In the genomic region with DNA sequence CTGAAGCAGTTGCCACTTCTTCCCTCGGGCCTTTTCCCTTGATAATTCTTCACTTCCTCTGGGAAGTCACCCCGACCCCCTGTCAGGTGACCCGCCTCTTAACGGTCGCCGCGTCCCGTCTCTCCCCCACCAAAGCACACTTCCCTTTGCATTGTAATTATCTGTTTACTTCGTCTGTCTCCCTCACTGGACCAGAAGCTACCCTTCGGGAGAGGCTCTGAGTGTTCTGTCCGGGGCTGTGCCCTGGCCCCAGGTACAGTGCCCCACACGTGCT, we compare ENCODE assay signal across 1 cellular context.
TF ChIP-seq lines count a peak whose summit lies in the region.

No MANE protein-coding gene starts in this region.

TF ChIP-seq in GM23338, 12 proteins besides CTCF, POLR2A, EP300 and RAD21 (continued from another document):
- TF ChIP-seq, protein P1, sequence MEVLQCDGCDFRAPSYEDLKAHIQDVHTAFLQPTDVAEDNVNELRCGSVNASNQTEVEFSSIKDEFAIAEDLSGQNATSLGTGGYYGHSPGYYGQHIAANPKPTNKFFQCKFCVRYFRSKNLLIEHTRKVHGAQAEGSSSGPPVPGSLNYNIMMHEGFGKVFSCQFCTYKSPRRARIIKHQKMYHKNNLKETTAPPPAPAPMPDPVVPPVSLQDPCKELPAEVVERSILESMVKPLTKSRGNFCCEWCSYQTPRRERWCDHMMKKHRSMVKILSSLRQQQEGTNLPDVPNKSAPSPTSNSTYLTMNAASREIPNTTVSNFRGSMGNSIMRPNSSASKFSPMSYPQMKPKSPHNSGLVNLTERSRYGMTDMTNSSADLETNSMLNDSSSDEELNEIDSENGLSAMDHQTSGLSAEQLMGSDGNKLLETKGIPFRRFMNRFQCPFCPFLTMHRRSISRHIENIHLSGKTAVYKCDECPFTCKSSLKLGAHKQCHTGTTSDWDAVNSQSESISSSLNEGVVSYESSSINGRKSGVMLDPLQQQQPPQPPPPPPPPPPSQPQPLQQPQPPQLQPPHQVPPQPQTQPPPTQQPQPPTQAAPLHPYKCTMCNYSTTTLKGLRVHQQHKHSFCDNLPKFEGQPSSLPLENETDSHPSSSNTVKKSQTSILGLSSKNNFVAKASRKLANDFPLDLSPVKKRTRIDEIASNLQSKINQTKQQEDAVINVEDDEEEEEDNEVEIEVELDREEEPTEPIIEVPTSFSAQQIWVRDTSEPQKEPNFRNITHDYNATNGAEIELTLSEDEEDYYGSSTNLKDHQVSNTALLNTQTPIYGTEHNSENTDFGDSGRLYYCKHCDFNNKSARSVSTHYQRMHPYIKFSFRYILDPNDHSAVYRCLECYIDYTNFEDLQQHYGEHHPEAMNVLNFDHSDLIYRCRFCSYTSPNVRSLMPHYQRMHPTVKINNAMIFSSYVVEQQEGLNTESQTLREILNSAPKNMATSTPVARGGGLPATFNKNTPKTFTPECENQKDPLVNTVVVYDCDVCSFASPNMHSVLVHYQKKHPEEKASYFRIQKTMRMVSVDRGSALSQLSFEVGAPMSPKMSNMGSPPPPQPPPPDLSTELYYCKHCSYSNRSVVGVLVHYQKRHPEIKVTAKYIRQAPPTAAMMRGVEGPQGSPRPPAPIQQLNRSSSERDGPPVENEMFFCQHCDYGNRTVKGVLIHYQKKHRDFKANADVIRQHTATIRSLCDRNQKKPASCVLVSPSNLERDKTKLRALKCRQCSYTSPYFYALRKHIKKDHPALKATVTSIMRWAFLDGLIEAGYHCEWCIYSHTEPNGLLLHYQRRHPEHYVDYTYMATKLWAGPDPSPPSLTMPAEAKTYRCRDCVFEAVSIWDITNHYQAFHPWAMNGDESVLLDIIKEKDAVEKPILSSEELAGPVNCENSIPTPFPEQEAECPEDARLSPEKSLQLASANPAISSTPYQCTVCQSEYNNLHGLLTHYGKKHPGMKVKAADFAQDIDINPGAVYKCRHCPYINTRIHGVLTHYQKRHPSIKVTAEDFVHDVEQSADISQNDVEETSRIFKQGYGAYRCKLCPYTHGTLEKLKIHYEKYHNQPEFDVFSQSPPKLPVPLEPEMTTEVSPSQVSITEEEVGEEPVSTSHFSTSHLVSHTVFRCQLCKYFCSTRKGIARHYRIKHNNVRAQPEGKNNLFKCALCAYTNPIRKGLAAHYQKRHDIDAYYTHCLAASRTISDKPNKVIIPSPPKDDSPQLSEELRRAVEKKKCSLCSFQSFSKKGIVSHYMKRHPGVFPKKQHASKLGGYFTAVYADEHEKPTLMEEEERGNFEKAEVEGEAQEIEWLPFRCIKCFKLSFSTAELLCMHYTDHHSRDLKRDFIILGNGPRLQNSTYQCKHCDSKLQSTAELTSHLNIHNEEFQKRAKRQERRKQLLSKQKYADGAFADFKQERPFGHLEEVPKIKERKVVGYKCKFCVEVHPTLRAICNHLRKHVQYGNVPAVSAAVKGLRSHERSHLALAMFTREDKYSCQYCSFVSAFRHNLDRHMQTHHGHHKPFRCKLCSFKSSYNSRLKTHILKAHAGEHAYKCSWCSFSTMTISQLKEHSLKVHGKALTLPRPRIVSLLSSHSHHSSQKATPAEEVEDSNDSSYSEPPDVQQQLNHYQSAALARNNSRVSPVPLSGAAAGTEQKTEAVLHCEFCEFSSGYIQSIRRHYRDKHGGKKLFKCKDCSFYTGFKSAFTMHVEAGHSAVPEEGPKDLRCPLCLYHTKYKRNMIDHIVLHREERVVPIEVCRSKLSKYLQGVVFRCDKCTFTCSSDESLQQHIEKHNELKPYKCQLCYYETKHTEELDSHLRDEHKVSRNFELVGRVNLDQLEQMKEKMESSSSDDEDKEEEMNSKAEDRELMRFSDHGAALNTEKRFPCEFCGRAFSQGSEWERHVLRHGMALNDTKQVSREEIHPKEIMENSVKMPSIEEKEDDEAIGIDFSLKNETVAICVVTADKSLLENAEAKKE (CRISPR knock-in tag; IDR thresholded peaks at IDR 0.05), result no peak
- TF ChIP-seq EZH2 (IDR thresholded peaks at IDR 0.05; ENCODE audit: low read depth, unreplicated experiment), result no peak
- TF ChIP-seq CREB1 (CRISPR knock-in tag; IDR thresholded peaks at IDR 0.05; ENCODE audit: low read depth), result no peak
- no peak for TF ChIP-seq ZNF114 (CRISPR knock-in tag; IDR thresholded peaks at IDR 0.05)
- no peak for TF ChIP-seq JUNB (IDR thresholded peaks at IDR 0.05; ENCODE audit: unreplicated experiment)
- TF ChIP-seq STAT1 (IDR thresholded peaks at IDR 0.05; ENCODE audit: unreplicated experiment), result no peak
- TF ChIP-seq NANOG (IDR thresholded peaks at IDR 0.05; ENCODE audit: borderline replicate concordance), result no peak
- no peak for TF ChIP-seq POLR2AphosphoS5 (IDR thresholded peaks at IDR 0.05; ENCODE audit: low read depth)
- TF ChIP-seq, protein P2, sequence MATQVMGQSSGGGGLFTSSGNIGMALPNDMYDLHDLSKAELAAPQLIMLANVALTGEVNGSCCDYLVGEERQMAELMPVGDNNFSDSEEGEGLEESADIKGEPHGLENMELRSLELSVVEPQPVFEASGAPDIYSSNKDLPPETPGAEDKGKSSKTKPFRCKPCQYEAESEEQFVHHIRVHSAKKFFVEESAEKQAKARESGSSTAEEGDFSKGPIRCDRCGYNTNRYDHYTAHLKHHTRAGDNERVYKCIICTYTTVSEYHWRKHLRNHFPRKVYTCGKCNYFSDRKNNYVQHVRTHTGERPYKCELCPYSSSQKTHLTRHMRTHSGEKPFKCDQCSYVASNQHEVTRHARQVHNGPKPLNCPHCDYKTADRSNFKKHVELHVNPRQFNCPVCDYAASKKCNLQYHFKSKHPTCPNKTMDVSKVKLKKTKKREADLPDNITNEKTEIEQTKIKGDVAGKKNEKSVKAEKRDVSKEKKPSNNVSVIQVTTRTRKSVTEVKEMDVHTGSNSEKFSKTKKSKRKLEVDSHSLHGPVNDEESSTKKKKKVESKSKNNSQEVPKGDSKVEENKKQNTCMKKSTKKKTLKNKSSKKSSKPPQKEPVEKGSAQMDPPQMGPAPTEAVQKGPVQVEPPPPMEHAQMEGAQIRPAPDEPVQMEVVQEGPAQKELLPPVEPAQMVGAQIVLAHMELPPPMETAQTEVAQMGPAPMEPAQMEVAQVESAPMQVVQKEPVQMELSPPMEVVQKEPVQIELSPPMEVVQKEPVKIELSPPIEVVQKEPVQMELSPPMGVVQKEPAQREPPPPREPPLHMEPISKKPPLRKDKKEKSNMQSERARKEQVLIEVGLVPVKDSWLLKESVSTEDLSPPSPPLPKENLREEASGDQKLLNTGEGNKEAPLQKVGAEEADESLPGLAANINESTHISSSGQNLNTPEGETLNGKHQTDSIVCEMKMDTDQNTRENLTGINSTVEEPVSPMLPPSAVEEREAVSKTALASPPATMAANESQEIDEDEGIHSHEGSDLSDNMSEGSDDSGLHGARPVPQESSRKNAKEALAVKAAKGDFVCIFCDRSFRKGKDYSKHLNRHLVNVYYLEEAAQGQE (IDR thresholded peaks at IDR 0.05; ENCODE audit: unreplicated experiment), result no peak
